Comparison of ENCODE assay signal across 22 cellular contexts in the genomic region with DNA sequence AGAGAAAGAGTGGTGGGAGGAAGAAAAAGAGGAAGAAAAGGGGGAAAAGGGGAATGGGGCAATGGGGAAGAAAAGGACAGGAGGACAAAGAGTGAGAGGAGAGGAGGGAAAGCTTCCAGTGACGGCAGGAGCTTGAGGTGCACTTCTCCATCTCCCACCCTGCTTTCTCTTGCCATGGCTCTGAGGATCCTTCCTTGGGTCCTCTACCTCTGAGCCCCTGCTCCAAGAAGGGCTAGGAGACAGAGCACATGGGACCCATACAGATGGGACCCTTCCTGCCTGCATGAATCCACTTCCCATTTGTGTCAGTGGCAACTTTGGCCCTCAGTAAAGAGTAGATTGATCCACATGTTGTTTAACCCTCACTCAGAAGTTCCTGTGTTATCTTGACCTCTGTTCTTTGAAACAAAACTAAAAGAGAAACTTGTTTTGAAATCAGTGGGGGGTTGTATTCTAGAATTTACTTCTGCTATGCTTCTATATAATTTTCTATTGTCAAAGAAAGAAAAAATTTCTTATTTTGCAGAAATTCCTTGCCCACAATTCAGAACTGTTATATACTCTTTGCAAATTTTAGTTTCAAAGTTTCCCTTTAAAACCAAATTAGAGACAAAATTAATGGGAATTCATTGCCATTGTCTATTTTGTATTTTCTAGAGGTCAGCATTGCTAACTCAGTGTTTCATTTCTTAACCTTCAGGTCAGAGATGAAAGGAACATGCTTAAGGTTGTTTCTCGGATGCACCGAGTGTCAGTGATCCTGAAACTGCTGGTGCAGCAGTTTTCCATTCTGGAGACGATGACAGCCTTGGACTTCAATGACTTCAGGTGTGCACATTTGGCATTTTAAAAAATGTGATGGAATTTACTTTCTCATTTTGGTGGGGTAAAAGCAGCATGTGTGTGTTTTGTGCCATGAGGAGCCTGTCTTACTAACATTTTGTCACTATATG. TPM values are rescaled to one million over a fixed set of nuclear protein-coding genes. Genes with fewer than 3 reads are reported as not detected.
DNase-seq lines count a peak whose midpoint lies in the region; ATAC-seq and TF ChIP-seq lines count a peak whose summit lies in the region.
"Had no signal": no experiment of that assay in that cellular context is flagged by ENCODE, and none has a peak within 500 bp of the region (broad histone marks: within the 10 kb centered on the region; RNA-seq: fewer than 3 reads in every experiment).

No MANE protein-coding gene starts in this region.

- H3K4me1 ChIP-seq in KMS-11 (ENCODE audit: low read depth, poor library complexity, severe bottlenecking) (peaks cover 36% of the 10 kb centered on the region), hepatocyte (ENCODE audit: insufficient read depth) (peaks cover 11% of the 10 kb centered on the region), adrenal gland (replicated peaks in 1 of 2) (peaks cover 0 to 3% of the 10 kb centered on the region in 2 donors)

- H3K4me2 ChIP-seq in KMS-11, result peak overlapping the region; percentile 61
- H3K4me2 ChIP-seq in hepatocyte, result no peak overlapping the region

- no peaks in the 10 kb centered on the region for H4K20me1 ChIP-seq in KMS-11 (ENCODE audit: insufficient read depth)
- H4K20me1 ChIP-seq in hepatocyte (ENCODE audit: insufficient read depth, poor library complexity, severe bottlenecking), result no peaks in the 10 kb centered on the region

- intact Hi-C loops in adrenal gland (cut with DNase I), result no loop called here

- H3K36me3 ChIP-seq in KMS-11 (ENCODE audit: insufficient read depth) (no peaks in the 10 kb centered on the region), hepatocyte (replicated peaks; ENCODE audit: insufficient read depth, low read depth) (no peaks in the 10 kb centered on the region), adrenal gland (replicated peaks in 1 of 2) (no peaks in the 10 kb centered on the region), MG63 (no peaks in the 10 kb centered on the region)

- peak overlapping the region; percentile 62 for H3K27ac ChIP-seq in KMS-11
- no peak overlapping the region for H3K27ac ChIP-seq in hepatocyte
- H3K27ac ChIP-seq in adrenal gland, result no peak overlapping the region

- DNase-seq in stimulated activated naive CD8-positive, alpha-beta T cell treated with anti-CD3 and anti-CD28 coated beads, Interleukin-15, amount 100 ng/mL, for 72 hours, result no peak
- no peak for DNase-seq in stimulated activated naive CD8-positive, alpha-beta T cell treated with anti-CD3 and anti-CD28 coated beads, Interleukin-15, Interleukin-2, amounts not matched to agents 100 U/mL and 50 U/mL, for 24 hours
- DNase-seq in hepatocyte (ENCODE audit: low spot score) (no peak), adrenal gland (no peak), MG63 (no peak), NCI-H2227 treated with DMSO at 0.1 percent for 48 hours (lab: John Stamatoyannopoulos, UW) (no peak)
- DNase-seq: activated naive CD4-positive, alpha-beta T cell treated with Interleukin-2 at 50 U/mL for 16 hours; CD8-positive, alpha-beta memory T cell; endodermal cell; foreskin fibroblast; HCEC 1CT; immature natural killer cell; NCI-H1694; NCI-H774; Right ventricle myocardium superior had no signal

- no peaks in the 10 kb centered on the region for H3K9me3 ChIP-seq in hepatocyte (ENCODE audit: low read depth)
- no peaks in the 10 kb centered on the region for H3K9me3 ChIP-seq in adrenal gland (replicated peaks in 1 of 3)
- no peaks in the 10 kb centered on the region for H3K9me3 ChIP-seq in MG63

- 95% methylated on average over 4 of the region's 4 CpGs for WGBS in hepatocyte (ENCODE audit: low lambda C conversion rate, missing lambda C conversion rate)
- 64 to 67% (median 66%) methylated on average over 4 of the region's 4 CpGs for WGBS in adrenal gland, 4 donors

- peaks cover 7% of the 10 kb centered on the region for H3K27me3 Mint-ChIP-seq in stimulated activated naive CD8-positive, alpha-beta T cell treated with anti-CD3 and anti-CD28 coated beads, Interleukin-15, amount 100 ng/mL, for 72 hours

- H2AFZ ChIP-seq in KMS-11 (ENCODE audit: low read depth) (peak overlapping the region; percentile 40), hepatocyte (no peak overlapping the region)

- no peak for ATAC-seq in stimulated activated naive CD8-positive, alpha-beta T cell treated with anti-CD3 and anti-CD28 coated beads, Interleukin-15, amount 100 ng/mL, for 72 hours
- ATAC-seq in stimulated activated naive CD8-positive, alpha-beta T cell treated with anti-CD3 and anti-CD28 coated beads, Interleukin-15, Interleukin-2, amounts not matched to agents 100 U/mL and 50 U/mL, for 24 hours, result no peak
- ATAC-seq in HG02763 (IDR thresholded peaks at IDR 0.05; ENCODE audit: unreplicated experiment), result peak; percentile 72

- no peak overlapping the region for H3K27ac Mint-ChIP-seq in stimulated activated naive CD8-positive, alpha-beta T cell treated with anti-CD3 and anti-CD28 coated beads, Interleukin-15, amount 100 ng/mL, for 72 hours
- H3K27ac Mint-ChIP-seq: endodermal cell, immature natural killer cell, mesothelial cell of epicardium had no signal

- no peaks in the 10 kb centered on the region for H3K9me2 ChIP-seq in hepatocyte (replicated peaks; ENCODE audit: insufficient read depth)

- peak overlapping the region; percentile 16 to 36 for H3K4me3 Mint-ChIP-seq in stimulated activated naive CD8-positive, alpha-beta T cell treated with anti-CD3 and anti-CD28 coated beads, Interleukin-15, amount 100 ng/mL, for 72 hours
- H3K4me3 Mint-ChIP-seq: CD8-positive, alpha-beta memory T cell; endodermal cell; immature natural killer cell; mesothelial cell of epicardium had no signal

- no peak overlapping the region for H3K4me3 ChIP-seq in KMS-11 (IDR thresholded peaks at IDR 0.05; ENCODE audit: insufficient read depth, low read depth, low read length)
- H3K4me3 ChIP-seq in hepatocyte, result no peak overlapping the region
- no peak overlapping the region for H3K4me3 ChIP-seq in adrenal gland
- H3K4me3 ChIP-seq in MG63, result no peak overlapping the region

- no peak for TF ChIP-seq POLR2A in adrenal gland (IDR thresholded peaks at IDR 0.05)

- no peak overlapping the region; the same call in 1 of the 2 replicates for H3K9ac ChIP-seq in KMS-11

- H3K9me3 Mint-ChIP-seq in stimulated activated naive CD8-positive, alpha-beta T cell treated with anti-CD3 and anti-CD28 coated beads, Interleukin-15, amount 100 ng/mL, for 72 hours, result no peaks in the 10 kb centered on the region
- H3K9me3 Mint-ChIP-seq: CD8-positive, alpha-beta memory T cell; endodermal cell; immature natural killer cell had no signal

- H3K79me2 ChIP-seq in KMS-11 (ENCODE audit: insufficient read depth, low read depth) (no peaks in the 10 kb centered on the region), hepatocyte (peaks cover 5% of the 10 kb centered on the region)

- H3K27me3 ChIP-seq in KMS-11 (ENCODE audit: insufficient read depth, low read depth), result no peaks in the 10 kb centered on the region
- no peaks in the 10 kb centered on the region for H3K27me3 ChIP-seq in hepatocyte
- no peaks in the 10 kb centered on the region for H3K27me3 ChIP-seq in adrenal gland
- no peaks in the 10 kb centered on the region for H3K27me3 ChIP-seq in MG63

- no peak for TF ChIP-seq CTCF in KMS-11 (conservative IDR thresholded peaks at IDR 0.05; ENCODE audit: low read depth, low read length)
- TF ChIP-seq CTCF in hepatocyte (IDR thresholded peaks at IDR 0.05; ENCODE audit: poor library complexity), result no peak
- no peak for TF ChIP-seq CTCF in adrenal gland (IDR thresholded peaks at IDR 0.05)

- H3K4me1 Mint-ChIP-seq in stimulated activated naive CD8-positive, alpha-beta T cell treated with anti-CD3 and anti-CD28 coated beads, Interleukin-15, amount 100 ng/mL, for 72 hours, result peaks cover 21% of the 10 kb centered on the region
- H3K4me1 Mint-ChIP-seq: CD8-positive, alpha-beta memory T cell; immature natural killer cell had no signal

RNA-seq across cellular contexts. Expression of gene TDO2, which starts 5.0 kb away (rescaled TPM):
- total RNA-seq in hepatocyte, result 246 and 253 TPM in 2 replicates
- 91.4 and 149 TPM in 2 replicates for polyA plus RNA-seq in hepatocyte
- 1 to 10 TPM in 6 of 8 donors, under 1 TPM in 2; 0.56 to 9.8 (median 3.4) TPM for total RNA-seq in adrenal gland
- polyA plus RNA-seq in adrenal gland, result 1 to 10 TPM; 1.7 to 9.3 (median 1.9) TPM
- not detected in 2 replicates for total RNA-seq in MG63 (2014; rRNA removed; shearing (Covaris generic); ENCODE audit: low replicate concordance)
- total RNA-seq: activated CD8-positive, alpha-beta memory T cell treated with anti-CD3 and anti-CD28 coated beads for 36 hours; CD8-positive, alpha-beta memory T cell; endodermal cell; Right ventricle myocardium superior had no signal
- polyA plus RNA-seq: CD8-positive, alpha-beta memory T cell; immature natural killer cell had no signal

RNA-seq across cellular contexts. Expression of gene ASIC5, which starts 42.4 kb away (rescaled TPM):
- total RNA-seq in hepatocyte (0.20 TPM in 1 of 2 replicates, not detected in the other), adrenal gland (not detected)
- polyA plus RNA-seq in hepatocyte (not detected in 2 replicates), adrenal gland (not detected)
- not detected in 2 replicates for total RNA-seq in MG63 (2014; rRNA removed; shearing (Covaris generic); ENCODE audit: low replicate concordance)
- total RNA-seq: A673; activated CD8-positive, alpha-beta memory T cell treated with anti-CD3 and anti-CD28 coated beads for 36 hours; cardiac septum; CD8-positive, alpha-beta memory T cell; endodermal cell; LHCN-M2; mesothelial cell of epicardium; Right ventricle myocardium superior had no signal
- polyA plus RNA-seq: CD8-positive, alpha-beta memory T cell; immature natural killer cell had no signal

RNA-seq across cellular contexts. Expression of gene CTSO, which starts 45.2 kb away (rescaled TPM):
- 25.6 and 28.2 TPM in 2 replicates for total RNA-seq in hepatocyte
- 14.9 and 16.4 TPM in 2 replicates for polyA plus RNA-seq in hepatocyte
- 10 to 100 TPM; 23.0 to 46.9 (median 33.4) TPM for total RNA-seq in adrenal gland
- polyA plus RNA-seq in adrenal gland, result 10 to 100 TPM in 1 of 3 donors, 1 to 10 TPM in 2; 5.0 to 45.3 (median 5.4) TPM
- total RNA-seq in MG63 (2014; rRNA removed; shearing (Covaris generic); ENCODE audit: low replicate concordance), result 0.63 and 1.8 TPM in 2 replicates

Comparison
In these comparisons a context has a peak if more than half of its experiments do, and no peak if none do; other contexts are left out.
1. RNA of gene TDO2, which starts 5.0 kb away (total RNA-seq): 246 to 253 TPM in hepatocyte; 0.56 to 9.8 TPM in adrenal gland and not detected in MG63; every median in the first group is over 10 times any median in the second.